In the genomic region with DNA sequence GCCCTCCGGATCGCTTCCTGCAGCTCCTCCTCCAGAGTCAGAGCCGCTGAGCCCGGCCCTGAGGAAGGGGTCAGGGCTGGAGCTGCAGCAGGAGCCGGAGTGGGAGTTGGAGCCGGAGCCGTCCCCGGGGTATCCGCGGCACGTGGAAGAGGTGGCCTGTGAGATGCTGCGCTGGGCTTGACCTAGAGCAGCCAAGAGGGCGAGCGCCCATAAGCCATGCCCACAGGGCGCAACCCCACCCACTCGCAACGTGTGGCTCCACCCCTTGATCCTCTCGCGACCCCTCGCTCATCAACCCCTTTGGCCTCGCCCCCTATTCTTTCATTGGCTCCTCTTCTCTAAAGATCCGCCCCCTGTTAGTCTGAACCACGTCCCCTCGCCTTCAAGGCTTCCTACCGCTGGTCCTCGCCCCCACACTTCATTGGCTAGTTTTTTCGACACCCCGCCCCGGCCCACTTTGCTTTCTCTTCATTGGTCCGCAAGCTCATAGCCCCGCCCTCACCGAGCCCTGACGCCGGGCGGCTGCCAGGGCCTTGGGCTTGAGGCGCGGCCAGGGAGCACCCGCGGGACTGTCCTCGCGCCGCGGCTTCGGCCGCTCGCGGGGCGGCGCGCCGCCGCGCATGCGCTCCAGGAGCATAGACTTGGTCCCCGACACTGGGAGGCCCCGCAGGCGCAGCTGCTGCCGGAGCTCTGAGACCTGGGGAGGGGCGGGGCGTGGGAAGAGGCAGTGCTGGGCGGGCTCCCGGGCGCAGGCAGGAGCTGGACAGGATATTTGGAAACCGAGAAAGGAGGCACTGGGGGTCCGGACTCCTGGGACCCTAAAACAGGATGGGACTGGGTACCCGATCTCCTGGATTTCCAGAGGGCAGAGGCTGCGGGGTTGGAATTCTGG, we compare ENCODE assay signal across 8 cellular contexts. TPM values are rescaled to one million over a fixed set of nuclear protein-coding genes. Genes with fewer than 3 reads are reported as not detected.
DNase-seq lines count a peak whose midpoint lies in the region; ATAC-seq and TF ChIP-seq lines count a peak whose summit lies in the region.

No MANE protein-coding gene starts in this region.

- H3K9me3 Mint-ChIP-seq in nephron progenitor cell, result peaks cover 15% of the 10 kb centered on the region
- H3K9me3 Mint-ChIP-seq in stimulated activated naive CD8-positive, alpha-beta T cell treated with anti-CD3 and anti-CD28 coated beads, Interleukin-15, Interleukin-2, amounts not matched to agents 100 ng/mL and 50 ng/mL, for 24 hours, result no peaks in the 10 kb centered on the region

- H3K27ac Mint-ChIP-seq in nephron progenitor cell, result peak overlapping the region; percentile 91
- H3K27ac Mint-ChIP-seq in stimulated activated naive CD8-positive, alpha-beta T cell treated with anti-CD3 and anti-CD28 coated beads, Interleukin-15, Interleukin-2, amounts not matched to agents 100 ng/mL and 50 ng/mL, for 24 hours, result peak overlapping the region; percentile 89

- peak overlapping the region; percentile 53 for H3K27ac ChIP-seq in RWPE2 (ENCODE audit: poor library complexity, severe bottlenecking)

- no peaks in the 10 kb centered on the region for H3K9me3 ChIP-seq in RWPE2 (ENCODE audit: severe bottlenecking)

- peaks cover 9% of the 10 kb centered on the region for H3K36me3 Mint-ChIP-seq in nephron progenitor cell (ENCODE audit: low read depth)
- H3K36me3 Mint-ChIP-seq in stimulated activated naive CD8-positive, alpha-beta T cell treated with anti-CD3 and anti-CD28 coated beads, Interleukin-15, Interleukin-2, amounts not matched to agents 100 ng/mL and 50 ng/mL, for 24 hours (ENCODE audit: low read depth), result no peaks in the 10 kb centered on the region

- H3K4me1 ChIP-seq in RWPE2 (ENCODE audit: insufficient read depth, poor library complexity, severe bottlenecking), result peaks cover 5% of the 10 kb centered on the region

- H3K27me3 Mint-ChIP-seq in nephron progenitor cell (ENCODE audit: low read depth, poor library complexity), result peaks cover 16% of the 10 kb centered on the region
- no peaks in the 10 kb centered on the region for H3K27me3 Mint-ChIP-seq in stimulated activated naive CD8-positive, alpha-beta T cell treated with anti-CD3 and anti-CD28 coated beads, Interleukin-15, Interleukin-2, amounts not matched to agents 100 ng/mL and 50 ng/mL, for 24 hours

- TF ChIP-seq CTCF in LNCaP clone FGC (IDR thresholded peaks at IDR 0.05; ENCODE audit: control insufficient read depth, extremely low read depth, insufficient read depth) (no peak), RWPE2 (IDR thresholded peaks at IDR 0.05; ENCODE audit: poor library complexity, severe bottlenecking) (no peak), fibroblast of villous mesenchyme (IDR thresholded peaks at IDR 0.05; ENCODE audit: insufficient read depth, low read depth, low read length) (no peak), nephron progenitor cell (IDR thresholded peaks at IDR 0.05) (no peak)

- H3K27me3 ChIP-seq in RWPE2 (ENCODE audit: insufficient read depth, poor library complexity, severe bottlenecking), result no peaks in the 10 kb centered on the region

- peak overlapping the region; percentile 69 for H3K4me3 ChIP-seq in LNCaP clone FGC (ENCODE audit: low read depth, low read length)
- peak overlapping the region; percentile 56 for H3K4me3 ChIP-seq in RWPE2 (ENCODE audit: severe bottlenecking)
- peak overlapping the region; percentile 75 for H3K4me3 ChIP-seq in fibroblast of villous mesenchyme (ENCODE audit: low read depth, low read length)

- H3K4me3 Mint-ChIP-seq in nephron progenitor cell, result peak overlapping the region; percentile 88
- peak overlapping the region; percentile 83 for H3K4me3 Mint-ChIP-seq in stimulated activated naive CD8-positive, alpha-beta T cell treated with anti-CD3 and anti-CD28 coated beads, Interleukin-15, Interleukin-2, amounts not matched to agents 100 ng/mL and 50 ng/mL, for 24 hours

- no peaks in the 10 kb centered on the region for H3K36me3 ChIP-seq in RWPE2 (ENCODE audit: low read depth)

- peaks cover 56% of the 10 kb centered on the region for H3K4me1 Mint-ChIP-seq in nephron progenitor cell
- peaks cover 15% of the 10 kb centered on the region for H3K4me1 Mint-ChIP-seq in stimulated activated naive CD8-positive, alpha-beta T cell treated with anti-CD3 and anti-CD28 coated beads, Interleukin-15, Interleukin-2, amounts not matched to agents 100 ng/mL and 50 ng/mL, for 24 hours (ENCODE audit: low read depth)

- peak; percentile 88 for ATAC-seq in RWPE2 (ENCODE audit: low read depth)

- DNase-seq in EL (peak; percentile 100), H4 (ENCODE audit: low spot score) (peak; percentile 100), LNCaP clone FGC (ENCODE audit: low read depth) (peak; percentile 93), RWPE2 (ENCODE audit: low spot score) (peak; percentile 98), fibroblast of villous mesenchyme (ENCODE audit: low read depth) (peak; percentile 100), nephron progenitor cell (peak; percentile 99)
- peak; percentile 99 for DNase-seq in activated effector memory CD4-positive, alpha-beta T cell treated with anti-CD3 and anti-CD28 coated beads, Interleukin-2, amount 50 U/mL, for 16 hours

RNA-seq across cellular contexts. Expression of gene MAMSTR, which starts 5.4 kb away (rescaled TPM):
- total RNA-seq in H4 (2014; rRNA removed; shearing (Covaris generic)), result 0.31 and 0.51 TPM in 2 replicates
- total RNA-seq in fibroblast of villous mesenchyme, result 1.7 and 2.3 TPM in 2 replicates

RNA-seq across cellular contexts. Expression of gene FUT2, which starts 18.3 kb away (rescaled TPM):
- not detected in 2 replicates for total RNA-seq in H4 (2014; rRNA removed; shearing (Covaris generic))
- not detected in 2 replicates for total RNA-seq in fibroblast of villous mesenchyme

RNA-seq across cellular contexts. Expression of gene RASIP1, which starts 26.3 kb away (rescaled TPM):
- total RNA-seq in H4 (2014; rRNA removed; shearing (Covaris generic)), result 0.14 TPM in 1 of 2 replicates, not detected in the other
- total RNA-seq in fibroblast of villous mesenchyme, result 0.97 and 2.6 TPM in 2 replicates

RNA-seq across cellular contexts. Expression of gene IZUMO1, which starts 32.6 kb away (rescaled TPM):
- total RNA-seq in H4 (2014; rRNA removed; shearing (Covaris generic)), result not detected in 2 replicates
- under 0.01 TPM in 1 of 2 replicates, not detected in the other for total RNA-seq in fibroblast of villous mesenchyme

RNA-seq across cellular contexts. Expression of gene FUT1, which starts 38.3 kb away (rescaled TPM):
- total RNA-seq in H4 (2014; rRNA removed; shearing (Covaris generic)), result 0.25 TPM in 1 of 2 replicates, not detected in the other
- under 0.01 TPM in 2 replicates for total RNA-seq in fibroblast of villous mesenchyme

Comparison
In these comparisons a context has a peak if more than half of its experiments do, and no peak if none do; other contexts are left out.
1. Peak in every context shown above with its lines: DNase-seq, ATAC-seq, H3K4me3 ChIP-seq and H3K27ac ChIP-seq.